15 cellular contexts compared by ENCODE assay signal in the genomic region with DNA sequence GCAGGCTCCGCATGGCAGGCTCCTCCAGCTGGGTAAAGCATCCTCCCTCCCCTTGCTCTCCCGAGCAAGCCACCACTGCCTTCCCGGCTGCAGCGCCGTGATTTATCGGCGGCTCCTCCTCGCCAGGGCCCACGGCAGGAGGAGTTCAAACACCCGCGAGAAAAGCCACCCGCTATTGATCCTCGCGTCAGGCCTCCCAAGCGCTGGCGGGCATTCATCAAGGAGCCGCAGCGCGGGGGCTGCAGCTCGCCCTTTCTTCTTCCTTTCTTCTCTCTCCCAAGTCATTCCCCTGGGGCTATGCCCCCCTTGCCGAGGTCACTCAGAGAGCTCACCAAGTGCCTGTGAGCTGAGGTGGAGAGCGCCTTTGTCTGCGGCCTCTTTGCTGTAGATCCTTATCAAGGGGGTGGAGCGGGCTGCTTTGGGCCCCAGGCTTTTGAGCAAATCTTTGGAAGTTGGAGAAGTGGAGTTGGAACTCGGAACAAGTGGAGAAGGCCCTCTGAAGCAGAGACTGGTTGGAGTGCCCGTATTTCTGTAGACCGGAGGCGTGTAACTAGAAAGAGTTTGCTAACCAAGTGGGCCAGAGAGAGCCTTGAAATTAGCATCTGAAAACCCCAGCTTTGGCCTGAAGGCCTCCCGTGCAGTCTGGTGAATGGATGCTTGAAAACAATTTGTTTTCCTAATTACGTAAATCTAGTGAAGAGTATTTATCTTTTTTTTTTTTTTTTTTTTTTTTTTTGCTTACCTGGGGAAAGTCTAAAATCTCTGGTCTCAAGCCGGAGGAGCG.
DNase-seq lines count a peak whose midpoint lies in the region; ATAC-seq, FAIRE-seq and TF ChIP-seq lines count a peak whose summit lies in the region.
"Had no signal": no experiment of that assay in that cellular context is flagged by ENCODE, and none has a peak within 500 bp of the region (broad histone marks: within the 10 kb centered on the region; RNA-seq: fewer than 3 reads in every experiment).

No MANE protein-coding gene starts in this region.

- H2BK120ac ChIP-seq in neuronal stem cell (ENCODE audit: low read depth, low read length) = no peak overlapping the region

- H3K36me3 Mint-ChIP-seq in CD4-positive, alpha-beta T cell (ENCODE audit: low read depth) = no peaks in the 10 kb centered on the region
- H3K36me3 Mint-ChIP-seq: naive B cell had no signal

- intact Hi-C loops in CD4-positive, alpha-beta T cell (cut with DNase I, micrococcal nuclease) = loop anchor here in 1 of 2 experiments (10.0 kb wide), 1 partner anchor 85 kb away; no protein-coding TSS in a partner anchor

- peak overlapping the region; percentile 73 for H3K4me3 Mint-ChIP-seq in CD4-positive, alpha-beta T cell

- TF ChIP-seq CTCF in CD4-positive, alpha-beta T cell (IDR thresholded peaks at IDR 0.05) = no peak
- no peak for TF ChIP-seq CTCF in fibroblast of villous mesenchyme (IDR thresholded peaks at IDR 0.05; ENCODE audit: insufficient read depth, low read depth, low read length)

- H4K8ac ChIP-seq in neuronal stem cell (ENCODE audit: low read depth, low read length) = no peak overlapping the region

- peaks cover 30% of the 10 kb centered on the region for H3K4me1 Mint-ChIP-seq in CD4-positive, alpha-beta T cell (ENCODE audit: low read depth)

- no peak overlapping the region for H3K4me3 ChIP-seq in fibroblast of villous mesenchyme (ENCODE audit: low read depth, low read length)
- H3K4me3 ChIP-seq in neuronal stem cell (ENCODE audit: low read length in 2 of 2) = peak overlapping the region in 1 of 2 donors; percentile 11
- H3K4me3 ChIP-seq: GM12878, thoracic aorta had no signal

- H3K9ac ChIP-seq in neuronal stem cell (ENCODE audit: low read depth, low read length, poor library complexity) = no peak overlapping the region

- CTCF ChIA-PET in CD4-positive, alpha-beta T cell (lab: Charles Lee) = no interaction called here

- H3K9me3 ChIP-seq in CD4-positive, alpha-beta T cell (ENCODE audit: control insufficient read depth, low read length) = no peaks in the 10 kb centered on the region
- H3K9me3 ChIP-seq in neuronal stem cell (replicated peaks in 1 of 2; ENCODE audit: control insufficient read depth in 2 of 2, insufficient read depth in 1 of 2, low read depth in 1 of 2, low read length in 2 of 2) = peaks cover 0 to 2% of the 10 kb centered on the region in 2 donors
- H3K9me3 ChIP-seq: thoracic aorta had no signal

- H3K4ac ChIP-seq in neuronal stem cell (ENCODE audit: low read length) = no peak overlapping the region

- peak overlapping the region; percentile 50 for H2AFZ ChIP-seq in neuronal stem cell (ENCODE audit: low read length)

- H3K23ac ChIP-seq in neuronal stem cell (ENCODE audit: low read depth, low read length, poor library complexity) = no peak overlapping the region

- peak overlapping the region; percentile 79 for H3K4me2 ChIP-seq in neuronal stem cell (ENCODE audit: insufficient read depth, low read length, poor library complexity, severe bottlenecking)

- POLR2A ChIA-PET in CD4-positive, alpha-beta T cell (lab: Charles Lee) = interaction anchor here (0.5 kb wide), 1 partner anchor 76 kb away, joined by 3 read pairs; no protein-coding TSS in a partner anchor

- no peaks in the 10 kb centered on the region for H3K9me3 Mint-ChIP-seq in CD4-positive, alpha-beta T cell
- H3K9me3 Mint-ChIP-seq: naive B cell; T-helper 2 cell treated with Interferon-gamma antibody and Interleukin-4, amounts not matched to agents 5 μg/mL and 100 μg/mL, for 36 hours had no signal

- H3K27ac Mint-ChIP-seq in CD4-positive, alpha-beta T cell = no peak overlapping the region

- no peak overlapping the region for H2BK5ac ChIP-seq in neuronal stem cell (ENCODE audit: low read length)

- H3K27ac ChIP-seq in CD4-positive, alpha-beta T cell (ENCODE audit: low read depth, low read length) = no peak overlapping the region
- peak overlapping the region; percentile 74 for H3K27ac ChIP-seq in neuronal stem cell (replicated peaks; ENCODE audit: low read length)
- H3K27ac ChIP-seq: thoracic aorta had no signal

- peaks cover 55 to 74% of the 10 kb centered on the region in 2 donors for H3K4me1 ChIP-seq in neuronal stem cell (ENCODE audit: control insufficient read depth in 2 of 2, insufficient read depth in 1 of 2, low read depth in 1 of 2, low read length in 2 of 2)

- peak overlapping the region; percentile 82 for H3K18ac ChIP-seq in neuronal stem cell (ENCODE audit: low read length)

- H3K79me1 ChIP-seq in neuronal stem cell (ENCODE audit: low read depth, low read length) = peaks cover 9% of the 10 kb centered on the region

- no peak for TF ChIP-seq POLR2A in GM12891 (IDR thresholded peaks at IDR 0.05; ENCODE audit: low read depth, low read length)

- no peak overlapping the region for H4K91ac ChIP-seq in neuronal stem cell (ENCODE audit: low read depth, low read length, poor library complexity)

- no peaks in the 10 kb centered on the region for H3K27me3 Mint-ChIP-seq in CD4-positive, alpha-beta T cell
- H3K27me3 Mint-ChIP-seq: naive B cell had no signal

- H2BK12ac ChIP-seq in neuronal stem cell (ENCODE audit: low read length) = no peak overlapping the region

- no peaks in the 10 kb centered on the region for H3K27me3 ChIP-seq in CD4-positive, alpha-beta T cell (ENCODE audit: control insufficient read depth, insufficient read depth, low read length)
- no peaks in the 10 kb centered on the region for H3K27me3 ChIP-seq in neuronal stem cell (ENCODE audit: control insufficient read depth in 3 of 3, insufficient read depth in 3 of 3, low read depth in 1 of 3, low read length in 3 of 3)

- no CpG with 5 or more reads among the region's 32 CpGs for WGBS in neuronal stem cell (ENCODE audit: extremely low coverage in 2 of 2, insufficient read length in 2 of 2, insufficient replicate concordance in 1 of 2), 2 donors

- ATAC-seq in CD4-positive, alpha-beta T cell (ENCODE audit: poor library complexity) = no peak
- no peak for ATAC-seq in HG02642 (IDR thresholded peaks at IDR 0.05; ENCODE audit: poor library complexity, unreplicated experiment)
- ATAC-seq in HG03342 (IDR thresholded peaks at IDR 0.05; ENCODE audit: unreplicated experiment) = no peak
- ATAC-seq: GM12878 had no signal

- no peak for DNase-seq in CD4-positive, alpha-beta T cell
- DNase-seq in M059J (ENCODE audit: low read depth) (peak; percentile 93), fibroblast of villous mesenchyme (ENCODE audit: low read depth) (peak; percentile 65), neuronal stem cell (ENCODE audit: low spot score) (peak; percentile 83), GM12891 (ENCODE audit: insufficient read length, low spot score) (no peak), NOMO-1 treated with dmso at 0.1 percent for 144 hours (lab: John Stamatoyannopoulos, UW; ENCODE audit: unreplicated experiment) (no peak)
- DNase-seq: COR-L47; naive B cell; NCI-H774; stimulated activated CD4-positive, alpha-beta T cell treated with anti-CD3 and anti-CD28 coated beads, Interleukin-2, amount 100 ng/mL, for 48 hours had no signal

- H2BK15ac ChIP-seq in neuronal stem cell (ENCODE audit: low read length) = no peak overlapping the region

- no peak overlapping the region for H2AK5ac ChIP-seq in neuronal stem cell (ENCODE audit: low read depth, low read length)

- no peak overlapping the region for H3K14ac ChIP-seq in neuronal stem cell (ENCODE audit: low read length)

- H3K36me3 ChIP-seq in neuronal stem cell (replicated peaks in 1 of 2; ENCODE audit: control insufficient read depth in 2 of 2, insufficient read depth in 2 of 2, low read length in 2 of 2) = peaks cover 0 to 17% of the 10 kb centered on the region in 2 donors
- H3K36me3 ChIP-seq: thoracic aorta had no signal

- FAIRE-seq in GM12891 (lab: Jason Lieb, UNC) = no peak
- FAIRE-seq: GM12878 had no signal

TF ChIP-seq in GM12891, 5 proteins besides CTCF, POLR2A, EP300 and RAD21:
- TF ChIP-seq POLR2AphosphoS5 (IDR thresholded peaks at IDR 0.05; ENCODE audit: low read depth, low read length) (no peak), SPI1 (IDR thresholded peaks at IDR 0.05; ENCODE audit: low read depth, low read length) (no peak)

Comparison
In these comparisons a context has a peak if more than half of its experiments do, and no peak if none do; other contexts are left out.
1. DNase-seq: peak in M059J (single experiment), fibroblast of villous mesenchyme (single experiment) and neuronal stem cell (single experiment); none in CD4-positive, alpha-beta T cell (0 of 10), GM12891 (single experiment) and NOMO-1 treated with dmso at 0.1 percent for 144 hours (single experiment).